Comparison of ENCODE assay signal across 9 cellular contexts in the genomic region with DNA sequence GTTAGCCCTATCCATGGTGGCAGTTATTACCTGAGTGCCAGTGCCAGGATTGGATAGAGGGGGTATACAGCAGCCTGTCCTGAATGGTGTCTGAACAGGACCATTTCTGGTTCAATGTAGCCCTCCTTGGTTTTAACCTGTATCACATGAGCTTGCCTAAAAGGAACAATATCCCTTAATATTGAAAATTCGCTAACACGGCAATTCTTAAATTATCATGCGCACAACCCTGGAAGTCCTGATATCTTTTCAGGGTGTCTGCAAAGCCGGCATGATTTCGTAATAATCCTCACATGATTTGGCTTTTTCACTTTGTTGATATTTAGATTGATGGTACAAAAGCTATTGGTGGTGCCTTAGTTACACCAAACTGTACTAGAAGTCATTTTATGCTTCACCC. TPM values are rescaled to one million over a fixed set of nuclear protein-coding genes. Genes with fewer than 3 reads are reported as not detected.
"Had no signal": no experiment of that assay in that cellular context is flagged by ENCODE, and none has a peak within 500 bp of the region (broad histone marks: within the 10 kb centered on the region; RNA-seq: fewer than 3 reads in every experiment).

No MANE protein-coding gene starts in this region.

- H3K27ac ChIP-seq: GM23248, KMS-11 had no signal

- H3K4me3 Mint-ChIP-seq: H9 had no signal

- FAIRE-seq: H54, HTR-8/SVneo had no signal

- H3K4me2 ChIP-seq: KMS-11 had no signal

- H2AFZ ChIP-seq: GM23248 had no signal

- H3K27ac Mint-ChIP-seq: H9 had no signal

- DNase-seq: GM23248, GOT3, H9, HCEC 1CT, KBM-7 had no signal

- H3K9ac ChIP-seq: GM23248, KMS-11 had no signal

- H3K9me3 Mint-ChIP-seq: H9 had no signal

- H3K4me3 ChIP-seq: GM23248 had no signal

RNA-seq across cellular contexts. Expression of gene PCSK1, which starts 53.2 kb away (rescaled TPM):
- total RNA-seq: HT-29 had no signal
